In genomic region chr17:10323812-10324610, GRCh38 we compare ENCODE assay signal across 12 cellular contexts. TPM values are rescaled to one million over a fixed set of nuclear protein-coding genes. Genes with fewer than 3 reads are reported as not detected.
"Had no signal": no experiment of that assay in that cellular context is flagged by ENCODE, and none has a peak within 500 bp of the region (broad histone marks: within the 10 kb centered on the region; RNA-seq: fewer than 3 reads in every experiment).

No MANE protein-coding gene starts in this region.

- H2AFZ ChIP-seq: GM23248 had no signal

- H3K4me3 ChIP-seq: GM23248, HAP-1 had no signal

- H3K9me3 ChIP-seq: HAP-1 had no signal

- FAIRE-seq: HTR-8/SVneo had no signal

- H3K4me1 ChIP-seq: HAP-1 had no signal

- H3K27ac ChIP-seq: GM23248, KMS-11 had no signal

- H3K4me2 ChIP-seq: KMS-11 had no signal

- H3K9ac ChIP-seq: GM23248, KMS-11 had no signal

- H3K36me3 ChIP-seq: HAP-1 had no signal

- ATAC-seq: HCT116 had no signal

- DNase-seq: GM23248, GOT3, H7, HFFc6, KBM-7 had no signal

RNA-seq across cellular contexts. Expression of gene MYH13, which starts 48.8 kb away (rescaled TPM):
- total RNA-seq: GM23248, H4, H7, HFFc6, HT-29 had no signal
- polyA plus RNA-seq: IgD-negative memory B cell had no signal
